16 cellular contexts compared by ENCODE assay signal in genomic region chr6:51029576-51029975, GRCh38.
DNase-seq lines count a peak whose midpoint lies in the region; ATAC-seq and TF ChIP-seq lines count a peak whose summit lies in the region.
"Had no signal": no experiment of that assay in that cellular context is flagged by ENCODE, and none has a peak within 500 bp of the region (broad histone marks: within the 10 kb centered on the region; RNA-seq: fewer than 3 reads in every experiment).

No MANE protein-coding gene starts in this region.

- no peak overlapping the region for H3K4me3 ChIP-seq in AG10803 (ENCODE audit: low read length)
- H3K4me3 ChIP-seq in SJSA1: no peak overlapping the region
- H3K4me3 ChIP-seq in skeletal muscle satellite cell (ENCODE audit: low read length): no peak overlapping the region
- no peak overlapping the region for H3K4me3 ChIP-seq in lower lobe of right lung
- H3K4me3 ChIP-seq: GM23338 had no signal

- ATAC-seq in GM18868 (IDR thresholded peaks at IDR 0.05; ENCODE audit: unreplicated experiment): no peak
- ATAC-seq in lower lobe of right lung: no peak
- ATAC-seq: GM23338 had no signal

- H3K9ac ChIP-seq in skeletal muscle satellite cell (ENCODE audit: low read depth, low read length): peak overlapping the region; percentile 18

- H3K27ac ChIP-seq in SJSA1 (peak overlapping the region; percentile 83), lower lobe of right lung (no peak overlapping the region)
- H3K27ac ChIP-seq: C4-2B had no signal

- H3K4me1 ChIP-seq in SJSA1 (replicated peaks): peaks cover 55% of the 10 kb centered on the region
- H3K4me1 ChIP-seq in skeletal muscle satellite cell (ENCODE audit: control insufficient read depth, insufficient read depth, low read length): peaks cover 44% of the 10 kb centered on the region
- no peaks in the 10 kb centered on the region for H3K4me1 ChIP-seq in lower lobe of right lung
- H3K4me1 ChIP-seq: BE2C had no signal

- intact Hi-C loops in lower lobe of right lung (cut with DNase I): no loop called here

- H3K9me3 ChIP-seq in SJSA1 (replicated peaks): no peaks in the 10 kb centered on the region
- H3K9me3 ChIP-seq in skeletal muscle satellite cell (replicated peaks; ENCODE audit: low read length): no peaks in the 10 kb centered on the region
- no peaks in the 10 kb centered on the region for H3K9me3 ChIP-seq in lower lobe of right lung
- H3K9me3 ChIP-seq: BE2C had no signal

- H3K4me2 ChIP-seq in skeletal muscle satellite cell (ENCODE audit: low read length): no peak overlapping the region
- H3K4me2 ChIP-seq: GM23338 had no signal

- H3K27me3 ChIP-seq in SJSA1 (replicated peaks): no peaks in the 10 kb centered on the region
- no peaks in the 10 kb centered on the region for H3K27me3 ChIP-seq in skeletal muscle satellite cell (ENCODE audit: control insufficient read depth, insufficient read depth, low read length)
- H3K27me3 ChIP-seq in lower lobe of right lung (ENCODE audit: low read depth): no peaks in the 10 kb centered on the region
- H3K27me3 ChIP-seq: BE2C had no signal

- H3K36me3 ChIP-seq in SJSA1: no peaks in the 10 kb centered on the region
- no peaks in the 10 kb centered on the region for H3K36me3 ChIP-seq in skeletal muscle satellite cell (ENCODE audit: insufficient read depth, low read length)
- H3K36me3 ChIP-seq in lower lobe of right lung: no peaks in the 10 kb centered on the region
- H3K36me3 ChIP-seq: BE2C had no signal

- no peak for TF ChIP-seq CTCF in AG10803 (conservative IDR thresholded peaks at IDR 0.05; ENCODE audit: low read length)
- TF ChIP-seq CTCF in lower lobe of right lung (IDR thresholded peaks at IDR 0.05): no peak

- peak; percentile 61 for DNase-seq in AG10803 (ENCODE audit: low read depth)
- peak in 1 of 2 experiments; percentile 31 for DNase-seq in SJSA1 (ENCODE audit: low read depth in 1 of 2, low spot score in 2 of 2)
- DNase-seq in dermis blood vessel endothelial cell: peak; percentile 1
- DNase-seq in lower lobe of right lung: no peak
- no peak for DNase-seq in stimulated activated CD4-positive, alpha-beta T cell treated with anti-CD3 and anti-CD28 coated beads, Interleukin-12 subunit alpha, Interleukin-12 subunit beta, amount 100 ng/mL, for 4 hours
- DNase-seq: BE2C; CD4-positive, alpha-beta memory T cell; DMS153; DMS79 treated with DMSO at 0.1 percent for 48 hours; EL; H9; KG1 had no signal

Comparison
In these comparisons a context has a peak if more than half of its experiments do, and no peak if none do; other contexts are left out.
1. DNase-seq: peak in AG10803 (single experiment) and dermis blood vessel endothelial cell (single experiment); none in lower lobe of right lung (single experiment) and stimulated activated CD4-positive, alpha-beta T cell treated with anti-CD3 and anti-CD28 coated beads, Interleukin-12 subunit alpha, Interleukin-12 subunit beta, amount 100 ng/mL, for 4 hours (single experiment).